Comparison of ENCODE assay signal across 16 cellular contexts in the genomic region with DNA sequence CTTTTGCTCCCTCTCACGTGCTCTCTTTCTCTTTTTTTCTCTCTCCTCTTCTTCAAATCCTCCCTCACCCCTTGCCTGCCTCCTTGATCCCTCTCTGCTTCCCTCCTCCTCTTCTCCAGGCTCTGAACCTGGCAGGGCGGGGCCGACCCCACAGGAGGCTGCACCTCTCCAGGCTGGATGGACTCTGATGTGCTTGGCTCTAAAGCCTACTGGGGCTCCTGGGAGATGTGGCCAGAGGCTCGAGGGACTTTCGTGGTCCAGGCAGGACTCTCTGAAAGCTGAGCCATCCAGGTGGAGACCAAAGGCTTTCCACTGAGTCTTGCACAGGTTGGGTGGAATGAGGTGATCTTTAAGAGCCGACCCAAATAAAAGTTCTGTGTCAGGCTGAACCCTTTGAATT. TPM values are rescaled to one million over a fixed set of nuclear protein-coding genes. Genes with fewer than 3 reads are reported as not detected.
DNase-seq lines count a peak whose midpoint lies in the region; ATAC-seq and TF ChIP-seq lines count a peak whose summit lies in the region.
"Had no signal": no experiment of that assay in that cellular context is flagged by ENCODE, and none has a peak within 500 bp of the region (broad histone marks: within the 10 kb centered on the region; RNA-seq: fewer than 3 reads in every experiment).

No MANE protein-coding gene starts in this region.

- TF ChIP-seq CTCF in right atrium auricular region (IDR thresholded peaks at IDR 0.05), result no peak

- H3K4me3 Mint-ChIP-seq in dendritic cell treated with granulocyte-macrophage colony-stimulating factor and Interleukin-4, amounts not matched to agents 40 ng/mL and 50 ng/mL, for 4 days, result no peak overlapping the region
- H3K4me3 Mint-ChIP-seq: HFFc6 had no signal

- H3K4me1 Mint-ChIP-seq in dendritic cell treated with granulocyte-macrophage colony-stimulating factor and Interleukin-4, amounts not matched to agents 40 ng/mL and 50 ng/mL, for 4 days (ENCODE audit: low read depth), result peaks cover 47% of the 10 kb centered on the region
- H3K4me1 Mint-ChIP-seq: CD4-positive, CD25-positive, alpha-beta regulatory T cell had no signal

- ATAC-seq in GM18498 (IDR thresholded peaks at IDR 0.05; ENCODE audit: unreplicated experiment) (no peak), left lobe of liver (no peak)
- ATAC-seq: A549 had no signal

- H3K9me3 Mint-ChIP-seq in dendritic cell treated with granulocyte-macrophage colony-stimulating factor and Interleukin-4, amounts not matched to agents 40 ng/mL and 50 ng/mL, for 4 days, result no peaks in the 10 kb centered on the region
- H3K9me3 Mint-ChIP-seq: CD4-positive, CD25-positive, alpha-beta regulatory T cell; HFFc6 had no signal

- peaks cover 18% of the 10 kb centered on the region for H3K36me3 ChIP-seq in right atrium auricular region
- H3K36me3 ChIP-seq: BE2C, HAP-1 had no signal

- peaks cover 51% of the 10 kb centered on the region for H3K36me3 Mint-ChIP-seq in dendritic cell treated with granulocyte-macrophage colony-stimulating factor and Interleukin-4, amounts not matched to agents 40 ng/mL and 50 ng/mL, for 4 days (ENCODE audit: low read depth)
- H3K36me3 Mint-ChIP-seq: CD4-positive, CD25-positive, alpha-beta regulatory T cell had no signal

- DNase-seq in D341Med (ENCODE audit: low spot score), result peak; percentile 5
- DNase-seq in posterior vena cava (ENCODE audit: low spot score), result peak; percentile 44
- DNase-seq in right atrium auricular region (ENCODE audit: low spot score), result no peak
- no peak for DNase-seq in central memory CD4-positive, alpha-beta T cell
- DNase-seq in left lobe of liver (ENCODE audit: low spot score), result no peak
- DNase-seq: BE2C; Calu3; CD4-positive, CD25-positive, alpha-beta regulatory T cell; DMS79; EL; HFFc6; KBM-7 had no signal

- no peaks in the 10 kb centered on the region for H3K27me3 ChIP-seq in right atrium auricular region
- H3K27me3 ChIP-seq: BE2C had no signal

- H3K27me3 Mint-ChIP-seq in dendritic cell treated with granulocyte-macrophage colony-stimulating factor and Interleukin-4, amounts not matched to agents 40 ng/mL and 50 ng/mL, for 4 days, result no peaks in the 10 kb centered on the region
- H3K27me3 Mint-ChIP-seq: CD4-positive, CD25-positive, alpha-beta regulatory T cell had no signal

- H3K4me3 ChIP-seq in right atrium auricular region, result no peak overlapping the region
- H3K4me3 ChIP-seq: A549, HAP-1 had no signal

- intact Hi-C loops in dendritic cell treated with granulocyte-macrophage colony-stimulating factor and Interleukin-4, amounts not matched to agents 40 ng/mL and 50 ng/mL, for 4 days (cut with micrococcal nuclease), result no loop called here
- intact Hi-C loops in posterior vena cava (cut with DNase I), result no loop called here

- H3K27ac ChIP-seq in right atrium auricular region, result no peak overlapping the region
- H3K27ac ChIP-seq: A549 had no signal

- H3K27ac Mint-ChIP-seq in dendritic cell treated with granulocyte-macrophage colony-stimulating factor and Interleukin-4, amounts not matched to agents 40 ng/mL and 50 ng/mL, for 4 days, result peak overlapping the region; percentile 40
- H3K27ac Mint-ChIP-seq: CD4-positive, CD25-positive, alpha-beta regulatory T cell; HFFc6 had no signal

- H3K4me1 ChIP-seq in right atrium auricular region, result peaks cover 0 to 37% of the 10 kb centered on the region in 2 donors
- H3K4me1 ChIP-seq: A549, BE2C, HAP-1 had no signal

- no peaks in the 10 kb centered on the region for H3K9me3 ChIP-seq in right atrium auricular region
- H3K9me3 ChIP-seq: A549, BE2C, HAP-1 had no signal

RNA-seq across cellular contexts. Expression of gene DYSF, which starts 25.4 kb away (rescaled TPM):
- total RNA-seq in posterior vena cava (10 to 100 TPM; 42.1 to 46.8 TPM), right atrium auricular region (10 to 100 TPM; 31.3 to 52.1 TPM), left lobe of liver (30.0 TPM)

Comparison
In these comparisons a context has a peak if more than half of its experiments do, and no peak if none do; other contexts are left out.
1. DNase-seq: peak in D341Med (single experiment) and posterior vena cava (single experiment); none in right atrium auricular region (single experiment), central memory CD4-positive, alpha-beta T cell (single experiment) and left lobe of liver (single experiment).